Comparison of ENCODE assay signal across 1 cellular context in the genomic region with DNA sequence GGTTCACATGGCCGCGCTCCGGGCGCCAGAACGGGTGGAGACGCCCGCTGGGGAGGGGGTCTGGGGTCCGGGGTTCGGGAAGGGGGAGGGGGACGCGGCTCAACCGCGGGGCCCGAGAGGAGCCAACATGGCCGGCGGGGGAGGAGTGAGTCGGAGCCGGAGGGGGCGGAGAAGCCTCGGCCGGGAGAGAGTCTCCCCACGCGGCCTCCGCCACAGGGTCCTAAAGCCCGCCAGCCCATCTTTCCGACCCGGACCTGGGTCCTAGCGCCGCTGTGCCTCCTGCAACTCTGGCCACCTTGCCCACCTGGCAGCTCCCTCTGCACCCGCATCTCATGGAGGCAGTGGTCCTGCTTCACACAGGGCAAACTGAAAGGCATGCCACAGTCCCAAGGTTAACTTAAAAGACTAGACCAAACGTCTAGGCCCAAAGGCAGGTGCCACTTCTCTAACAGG.
TF ChIP-seq lines count a peak whose summit lies in the region.

Gene BAZ2A (minus strand): TSS at position 147 of the 453 bp plus-strand sequence. CDS start 12,796 bp downstream, outside the sequence.

TF ChIP-seq in K562, 482 proteins besides CTCF, POLR2A, EP300 and RAD21 (continued from another document and continues in another):
- peak; percentile 50; the same call in 1 of the 2 replicates for TF ChIP-seq RREB1 (CRISPR knock-in tag; IDR thresholded peaks at IDR 0.05)
- peak; percentile 74 for TF ChIP-seq NBN (IDR thresholded peaks at IDR 0.05; ENCODE audit: low read depth)
- TF ChIP-seq AFF1 (IDR thresholded peaks at IDR 0.05; ENCODE audit: low read depth in 1 of 2, partially characterized antibody in 2 of 2): peak in 1 of 2 experiments; percentile 70
- TF ChIP-seq, protein P1, sequence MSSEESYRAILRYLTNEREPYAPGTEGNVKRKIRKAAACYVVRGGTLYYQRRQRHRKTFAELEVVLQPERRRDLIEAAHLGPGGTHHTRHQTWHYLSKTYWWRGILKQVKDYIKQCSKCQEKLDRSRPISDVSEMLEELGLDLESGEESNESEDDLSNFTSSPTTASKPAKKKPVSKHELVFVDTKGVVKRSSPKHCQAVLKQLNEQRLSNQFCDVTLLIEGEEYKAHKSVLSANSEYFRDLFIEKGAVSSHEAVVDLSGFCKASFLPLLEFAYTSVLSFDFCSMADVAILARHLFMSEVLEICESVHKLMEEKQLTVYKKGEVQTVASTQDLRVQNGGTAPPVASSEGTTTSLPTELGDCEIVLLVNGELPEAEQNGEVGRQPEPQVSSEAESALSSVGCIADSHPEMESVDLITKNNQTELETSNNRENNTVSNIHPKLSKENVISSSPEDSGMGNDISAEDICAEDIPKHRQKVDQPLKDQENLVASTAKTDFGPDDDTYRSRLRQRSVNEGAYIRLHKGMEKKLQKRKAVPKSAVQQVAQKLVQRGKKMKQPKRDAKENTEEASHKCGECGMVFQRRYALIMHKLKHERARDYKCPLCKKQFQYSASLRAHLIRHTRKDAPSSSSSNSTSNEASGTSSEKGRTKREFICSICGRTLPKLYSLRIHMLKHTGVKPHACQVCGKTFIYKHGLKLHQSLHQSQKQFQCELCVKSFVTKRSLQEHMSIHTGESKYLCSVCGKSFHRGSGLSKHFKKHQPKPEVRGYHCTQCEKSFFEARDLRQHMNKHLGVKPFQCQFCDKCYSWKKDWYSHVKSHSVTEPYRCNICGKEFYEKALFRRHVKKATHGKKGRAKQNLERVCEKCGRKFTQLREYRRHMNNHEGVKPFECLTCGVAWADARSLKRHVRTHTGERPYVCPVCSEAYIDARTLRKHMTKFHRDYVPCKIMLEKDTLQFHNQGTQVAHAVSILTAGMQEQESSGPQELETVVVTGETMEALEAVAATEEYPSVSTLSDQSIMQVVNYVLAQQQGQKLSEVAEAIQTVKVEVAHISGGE (CRISPR knock-in tag; IDR thresholded peaks at IDR 0.05): no peak
- TF ChIP-seq, protein P2, sequence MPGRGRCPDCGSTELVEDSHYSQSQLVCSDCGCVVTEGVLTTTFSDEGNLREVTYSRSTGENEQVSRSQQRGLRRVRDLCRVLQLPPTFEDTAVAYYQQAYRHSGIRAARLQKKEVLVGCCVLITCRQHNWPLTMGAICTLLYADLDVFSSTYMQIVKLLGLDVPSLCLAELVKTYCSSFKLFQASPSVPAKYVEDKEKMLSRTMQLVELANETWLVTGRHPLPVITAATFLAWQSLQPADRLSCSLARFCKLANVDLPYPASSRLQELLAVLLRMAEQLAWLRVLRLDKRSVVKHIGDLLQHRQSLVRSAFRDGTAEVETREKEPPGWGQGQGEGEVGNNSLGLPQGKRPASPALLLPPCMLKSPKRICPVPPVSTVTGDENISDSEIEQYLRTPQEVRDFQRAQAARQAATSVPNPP (IDR thresholded peaks at IDR 0.05; ENCODE audit: borderline replicate concordance, insufficient read depth, insufficient read length): no peak
- TF ChIP-seq, protein P3, sequence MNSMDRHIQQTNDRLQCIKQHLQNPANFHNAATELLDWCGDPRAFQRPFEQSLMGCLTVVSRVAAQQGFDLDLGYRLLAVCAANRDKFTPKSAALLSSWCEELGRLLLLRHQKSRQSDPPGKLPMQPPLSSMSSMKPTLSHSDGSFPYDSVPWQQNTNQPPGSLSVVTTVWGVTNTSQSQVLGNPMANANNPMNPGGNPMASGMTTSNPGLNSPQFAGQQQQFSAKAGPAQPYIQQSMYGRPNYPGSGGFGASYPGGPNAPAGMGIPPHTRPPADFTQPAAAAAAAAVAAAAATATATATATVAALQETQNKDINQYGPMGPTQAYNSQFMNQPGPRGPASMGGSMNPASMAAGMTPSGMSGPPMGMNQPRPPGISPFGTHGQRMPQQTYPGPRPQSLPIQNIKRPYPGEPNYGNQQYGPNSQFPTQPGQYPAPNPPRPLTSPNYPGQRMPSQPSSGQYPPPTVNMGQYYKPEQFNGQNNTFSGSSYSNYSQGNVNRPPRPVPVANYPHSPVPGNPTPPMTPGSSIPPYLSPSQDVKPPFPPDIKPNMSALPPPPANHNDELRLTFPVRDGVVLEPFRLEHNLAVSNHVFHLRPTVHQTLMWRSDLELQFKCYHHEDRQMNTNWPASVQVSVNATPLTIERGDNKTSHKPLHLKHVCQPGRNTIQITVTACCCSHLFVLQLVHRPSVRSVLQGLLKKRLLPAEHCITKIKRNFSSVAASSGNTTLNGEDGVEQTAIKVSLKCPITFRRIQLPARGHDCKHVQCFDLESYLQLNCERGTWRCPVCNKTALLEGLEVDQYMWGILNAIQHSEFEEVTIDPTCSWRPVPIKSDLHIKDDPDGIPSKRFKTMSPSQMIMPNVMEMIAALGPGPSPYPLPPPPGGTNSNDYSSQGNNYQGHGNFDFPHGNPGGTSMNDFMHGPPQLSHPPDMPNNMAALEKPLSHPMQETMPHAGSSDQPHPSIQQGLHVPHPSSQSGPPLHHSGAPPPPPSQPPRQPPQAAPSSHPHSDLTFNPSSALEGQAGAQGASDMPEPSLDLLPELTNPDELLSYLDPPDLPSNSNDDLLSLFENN (IDR thresholded peaks at IDR 0.05; ENCODE audit: low read depth in 2 of 2, low read length in 2 of 2): 0 out of 4 replicates have a peak, but pooled peaks of 1 of the 2 experiments have one; percentile 56
- peak; percentile 90 for TF ChIP-seq PCBP1 (IDR thresholded peaks at IDR 0.05; ENCODE audit: low read depth, low read length, poor library complexity, severe bottlenecking)
- TF ChIP-seq CREB3L1 (IDR thresholded peaks at IDR 0.05; ENCODE audit: borderline replicate concordance, low read depth): 0 out of 2 replicates have a peak, but pooled peaks have one; percentile 31
- TF ChIP-seq HDAC3 (IDR thresholded peaks at IDR 0.05; ENCODE audit: borderline replicate concordance, partially characterized antibody): peak; percentile 36
- TF ChIP-seq, protein P4, sequence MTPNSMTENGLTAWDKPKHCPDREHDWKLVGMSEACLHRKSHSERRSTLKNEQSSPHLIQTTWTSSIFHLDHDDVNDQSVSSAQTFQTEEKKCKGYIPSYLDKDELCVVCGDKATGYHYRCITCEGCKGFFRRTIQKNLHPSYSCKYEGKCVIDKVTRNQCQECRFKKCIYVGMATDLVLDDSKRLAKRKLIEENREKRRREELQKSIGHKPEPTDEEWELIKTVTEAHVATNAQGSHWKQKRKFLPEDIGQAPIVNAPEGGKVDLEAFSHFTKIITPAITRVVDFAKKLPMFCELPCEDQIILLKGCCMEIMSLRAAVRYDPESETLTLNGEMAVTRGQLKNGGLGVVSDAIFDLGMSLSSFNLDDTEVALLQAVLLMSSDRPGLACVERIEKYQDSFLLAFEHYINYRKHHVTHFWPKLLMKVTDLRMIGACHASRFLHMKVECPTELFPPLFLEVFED (CRISPR knock-in tag; conservative IDR thresholded peaks at IDR 0.05): peak; percentile 28; the same call in 1 of the 2 replicates
- TF ChIP-seq DLX4 (CRISPR knock-in tag; IDR thresholded peaks at IDR 0.05): no peak
- TF ChIP-seq CBX5 (IDR thresholded peaks at IDR 0.05; ENCODE audit: borderline replicate concordance, low read depth): 0 out of 2 replicates have a peak, but pooled peaks have one; percentile 27
- TF ChIP-seq NFE2 (IDR thresholded peaks at IDR 0.05; ENCODE audit: low read depth): peak; percentile 42
- TF ChIP-seq ZFP91 (CRISPR knock-in tag; IDR thresholded peaks at IDR 0.05): peak; percentile 86
- peak; percentile 60; the same call in 1 of the 2 replicates for TF ChIP-seq CBFB (CRISPR knock-in tag; IDR thresholded peaks at IDR 0.05)
- peak; percentile 34; the same call in 1 of the 2 replicates for TF ChIP-seq RBFOX2 (IDR thresholded peaks at IDR 0.05; ENCODE audit: low read depth, low read length)
- no peak for TF ChIP-seq NR0B1 (IDR thresholded peaks at IDR 0.05; ENCODE audit: partially characterized antibody)
- no peak for TF ChIP-seq NR4A1 (CRISPR knock-in tag; IDR thresholded peaks at IDR 0.05)
- peak; percentile 57; the same call in 1 of the 2 replicates for TF ChIP-seq NR4A1 (tag; IDR thresholded peaks at IDR 0.05)
